In genomic region chr4:107391009-107391629, GRCh38 we compare ENCODE assay signal across 5 cellular contexts.
"Had no signal": no experiment of that assay in that cellular context is flagged by ENCODE, and none has a peak within 500 bp of the region (broad histone marks: within the 10 kb centered on the region; RNA-seq: fewer than 3 reads in every experiment).

No MANE protein-coding gene starts in this region.

- H3K27ac ChIP-seq: HL-60 had no signal

- H3K4me3 ChIP-seq: K562 had no signal

- DNase-seq: IMR-90, KBM-7, KG1 had no signal
